In the genomic region with DNA sequence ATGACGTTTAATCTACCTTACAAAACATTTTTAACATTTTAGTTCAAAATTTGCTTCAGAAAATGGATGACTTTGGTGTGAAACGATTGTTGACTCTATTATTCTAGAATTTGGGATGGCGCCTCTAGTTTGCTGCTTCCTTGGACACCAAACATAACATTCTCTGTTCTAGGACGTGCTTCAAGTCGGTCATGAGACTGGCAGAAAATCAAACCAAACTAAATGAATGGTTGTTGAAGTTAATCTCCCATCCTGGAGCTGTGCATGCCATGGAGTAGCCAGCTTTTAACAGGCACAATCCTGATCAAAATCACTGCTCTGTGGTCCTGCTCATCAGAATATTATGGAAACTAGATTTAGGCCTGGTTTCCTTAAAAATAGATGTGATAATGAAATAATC, we compare ENCODE assay signal across 1 cellular context.
TF ChIP-seq lines count a peak whose summit lies in the region.

No MANE protein-coding gene starts in this region.

TF ChIP-seq in SK-N-SH treated with all-trans-retinoic acid at 6 μM for 48 hours, 23 proteins besides CTCF, POLR2A, EP300 and RAD21 (continued from another document):
- TF ChIP-seq, protein P1, sequence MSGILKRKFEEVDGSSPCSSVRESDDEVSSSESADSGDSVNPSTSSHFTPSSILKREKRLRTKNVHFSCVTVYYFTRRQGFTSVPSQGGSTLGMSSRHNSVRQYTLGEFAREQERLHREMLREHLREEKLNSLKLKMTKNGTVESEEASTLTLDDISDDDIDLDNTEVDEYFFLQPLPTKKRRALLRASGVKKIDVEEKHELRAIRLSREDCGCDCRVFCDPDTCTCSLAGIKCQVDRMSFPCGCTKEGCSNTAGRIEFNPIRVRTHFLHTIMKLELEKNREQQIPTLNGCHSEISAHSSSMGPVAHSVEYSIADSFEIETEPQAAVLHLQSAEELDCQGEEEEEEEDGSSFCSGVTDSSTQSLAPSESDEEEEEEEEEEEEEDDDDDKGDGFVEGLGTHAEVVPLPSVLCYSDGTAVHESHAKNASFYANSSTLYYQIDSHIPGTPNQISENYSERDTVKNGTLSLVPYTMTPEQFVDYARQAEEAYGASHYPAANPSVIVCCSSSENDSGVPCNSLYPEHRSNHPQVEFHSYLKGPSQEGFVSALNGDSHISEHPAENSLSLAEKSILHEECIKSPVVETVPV (CRISPR knock-in tag; IDR thresholded peaks at IDR 0.05) = no peak
- TF ChIP-seq ZC3H10 (CRISPR knock-in tag; IDR thresholded peaks at IDR 0.05) = no peak
- no peak for TF ChIP-seq ARNTL (CRISPR knock-in tag; IDR thresholded peaks at IDR 0.05; ENCODE audit: borderline replicate concordance, low read depth)
